Comparison of ENCODE assay signal across 1 cellular context in the genomic region with DNA sequence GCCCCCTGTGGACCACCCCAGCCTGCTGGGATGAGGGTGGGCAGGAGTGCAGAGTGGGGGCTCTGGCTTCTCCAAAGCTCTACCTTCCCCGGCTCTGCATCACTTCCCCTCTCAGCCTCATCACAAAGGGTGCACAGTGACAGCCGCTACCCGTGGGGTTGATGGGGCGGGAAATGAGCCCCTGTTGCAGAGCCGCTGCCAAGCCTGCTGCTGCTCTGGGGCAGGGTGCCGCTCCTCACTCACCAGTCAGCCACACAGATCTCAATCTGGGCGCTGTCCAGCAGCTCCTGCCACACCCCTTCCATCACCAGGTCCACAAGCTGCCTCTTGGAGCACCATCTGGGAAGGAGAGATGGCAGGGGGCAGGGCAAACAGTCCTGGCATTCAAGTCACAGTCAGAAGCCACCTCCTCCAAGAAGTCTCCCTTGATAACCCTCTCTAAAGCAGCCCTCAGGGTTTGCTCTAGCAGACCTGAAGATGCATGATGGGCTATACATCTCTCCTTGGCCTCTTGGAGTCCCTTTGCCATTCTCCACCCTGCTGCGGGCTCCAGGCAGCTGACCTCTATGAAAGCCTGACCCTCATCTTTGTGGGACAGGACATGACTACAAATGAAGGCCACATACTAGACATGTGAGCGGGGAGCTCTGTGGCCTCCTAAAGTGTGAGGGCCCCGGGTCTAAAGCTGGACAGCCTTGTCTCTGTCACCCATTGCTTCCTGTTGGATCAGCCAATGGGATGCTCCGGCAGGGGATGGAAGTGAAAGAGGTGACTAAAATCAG.
TF ChIP-seq lines count a peak whose summit lies in the region.

No MANE protein-coding gene starts in this region.

TF ChIP-seq in SK-N-SH treated with all-trans-retinoic acid at 6 μM for 48 hours, 23 proteins besides CTCF, POLR2A, EP300 and RAD21 (continued from another document):
- TF ChIP-seq, protein P1, sequence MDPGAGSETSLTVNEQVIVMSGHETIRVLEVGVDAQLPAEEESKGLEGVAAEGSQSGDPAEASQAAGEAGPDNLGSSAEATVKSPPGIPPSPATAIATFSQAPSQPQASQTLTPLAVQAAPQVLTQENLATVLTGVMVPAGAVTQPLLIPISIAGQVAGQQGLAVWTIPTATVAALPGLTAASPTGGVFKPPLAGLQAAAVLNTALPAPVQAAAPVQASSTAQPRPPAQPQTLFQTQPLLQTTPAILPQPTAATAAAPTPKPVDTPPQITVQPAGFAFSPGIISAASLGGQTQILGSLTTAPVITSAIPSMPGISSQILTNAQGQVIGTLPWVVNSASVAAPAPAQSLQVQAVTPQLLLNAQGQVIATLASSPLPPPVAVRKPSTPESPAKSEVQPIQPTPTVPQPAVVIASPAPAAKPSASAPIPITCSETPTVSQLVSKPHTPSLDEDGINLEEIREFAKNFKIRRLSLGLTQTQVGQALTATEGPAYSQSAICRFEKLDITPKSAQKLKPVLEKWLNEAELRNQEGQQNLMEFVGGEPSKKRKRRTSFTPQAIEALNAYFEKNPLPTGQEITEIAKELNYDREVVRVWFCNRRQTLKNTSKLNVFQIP (CRISPR knock-in tag; IDR thresholded peaks at IDR 0.05; ENCODE audit: borderline replicate concordance, low read depth), result no peak
